Comparison of ENCODE assay signal across 1 cellular context in genomic region chr11:126062679-126063509, GRCh38.
TF ChIP-seq lines count a peak whose summit lies in the region.

TSS of gene CDON (minus strand) at chr11:126062866. CDS start at chr11:126023476, 39,390 bp downstream.

TF ChIP-seq in K562, 482 proteins besides CTCF, POLR2A, EP300 and RAD21 (continued from another document and continues in another):
- TF ChIP-seq ZNF609 (CRISPR knock-in tag; IDR thresholded peaks at IDR 0.05; ENCODE audit: borderline replicate concordance) (no peak), ZFPM2 (CRISPR knock-in tag; IDR thresholded peaks at IDR 0.05) (no peak), ZNF41 (CRISPR knock-in tag; conservative IDR thresholded peaks at IDR 0.05) (no peak), MTA3 (IDR thresholded peaks at IDR 0.05; ENCODE audit: borderline replicate concordance) (peak; percentile 80; the same call in 1 of the 2 replicates), PHF20 (IDR thresholded peaks at IDR 0.05; ENCODE audit: partially characterized antibody) (no peak), CREM (IDR thresholded peaks at IDR 0.05; ENCODE audit: low read depth) (peak; percentile 61), TEAD4 (IDR thresholded peaks at IDR 0.05; ENCODE audit: low read length) (no peak; the same call in 1 of the 2 replicates), TEAD4 (CRISPR knock-in tag; IDR thresholded peaks at IDR 0.05; ENCODE audit: borderline replicate concordance) (no peak), CTBP1 (IDR thresholded peaks at IDR 0.05; ENCODE audit: borderline replicate concordance) (peak; percentile 86; the same call in 1 of the 2 replicates), CBFB (CRISPR knock-in tag; IDR thresholded peaks at IDR 0.05) (no peak), PML (IDR thresholded peaks at IDR 0.05; ENCODE audit: low read length) (no peak), RBM39 (optimal IDR thresholded peaks at IDR 0.05; ENCODE audit: low read depth, low read length) (no peak), BMI1 (IDR thresholded peaks at IDR 0.05; ENCODE audit: low read length) (no peak), C11orf30 (IDR thresholded peaks at IDR 0.05; ENCODE audit: low read depth) (no peak), KDM4B (IDR thresholded peaks at IDR 0.05; ENCODE audit: borderline replicate concordance in 2 of 2, low read depth in 1 of 2) (peak in 1 of 2 experiments; percentile 43; a peak in 1 of 4 replicates), MEF2D (tag; conservative IDR thresholded peaks at IDR 0.05; ENCODE audit: low read depth) (0 out of 2 replicates have a peak, but pooled peaks have one; percentile 41), NFATC3 (IDR thresholded peaks at IDR 0.05) (no peak), ZSCAN32 (CRISPR knock-in tag; IDR thresholded peaks at IDR 0.05) (no peak), EGR1 (conservative IDR thresholded peaks at IDR 0.05) (peak; percentile 69), CBX2 (IDR thresholded peaks at IDR 0.05; ENCODE audit: insufficient read depth, low read length, poor library complexity, severe bottlenecking) (no peak), NR0B1 (IDR thresholded peaks at IDR 0.05; ENCODE audit: partially characterized antibody) (no peak), KLF13 (tag; IDR thresholded peaks at IDR 0.05; ENCODE audit: borderline replicate concordance, low read depth) (0 out of 2 replicates have a peak, but pooled peaks have one; percentile 49), PTBP1 (IDR thresholded peaks at IDR 0.05; ENCODE audit: low read depth, low read length) (no peak), HSF4 (CRISPR knock-in tag; IDR thresholded peaks at IDR 0.05; ENCODE audit: borderline replicate concordance) (no peak), ZNF263 (CRISPR knock-in tag; IDR thresholded peaks at IDR 0.05; ENCODE audit: borderline replicate concordance) (peak; percentile 89), ZNF217 (CRISPR knock-in tag; IDR thresholded peaks at IDR 0.05) (no peak), OTX1 (CRISPR knock-in tag; IDR thresholded peaks at IDR 0.05) (peak; percentile 83; the same call in 1 of the 2 replicates), ZNF77 (CRISPR knock-in tag; IDR thresholded peaks at IDR 0.05) (no peak), ESRRA (IDR thresholded peaks at IDR 0.05; ENCODE audit: borderline replicate concordance, low read depth) (0 out of 2 replicates have a peak, but pooled peaks have one; percentile 19), RBM17 (IDR thresholded peaks at IDR 0.05; ENCODE audit: borderline replicate concordance, low read depth, low read length) (no peak), HNRNPLL (IDR thresholded peaks at IDR 0.05; ENCODE audit: low read depth, low read length, poor library complexity, severe bottlenecking) (peak; percentile 30), TRIM24 (IDR thresholded peaks at IDR 0.05) (peak in 1 of 2 experiments; percentile 80; a peak in 2 of 4 replicates), ZBTB26 (CRISPR knock-in tag; IDR thresholded peaks at IDR 0.05) (no peak; the same call in 1 of the 2 replicates), NFE2 (IDR thresholded peaks at IDR 0.05; ENCODE audit: low read depth) (no peak), GABPA (tag; conservative IDR thresholded peaks at IDR 0.05; ENCODE audit: low read depth) (no peak), PPARD (CRISPR knock-in tag; IDR thresholded peaks at IDR 0.05) (no peak), JUND (IDR thresholded peaks at IDR 0.05; ENCODE audit: borderline replicate concordance, low read depth, low read length) (peak; percentile 96), JUND (tag; IDR thresholded peaks at IDR 0.05; ENCODE audit: borderline replicate concordance, low read depth, low read length) (no peak), GATA2 (CRISPR knock-in tag; IDR thresholded peaks at IDR 0.05) (no peak), L3MBTL2 (IDR thresholded peaks at IDR 0.05) (peak; percentile 83), MYNN (IDR thresholded peaks at IDR 0.05) (no peak), MYNN (CRISPR knock-in tag; IDR thresholded peaks at IDR 0.05) (no peak), FOXK2 (conservative IDR thresholded peaks at IDR 0.05 in 1 of 2, IDR thresholded peaks at IDR 0.05 in 1 of 2; ENCODE audit: low read depth in 2 of 2) (peak in 1 of 2 experiments; percentile 100; a peak in 2 of 4 replicates), THRAP3 (IDR thresholded peaks at IDR 0.05; ENCODE audit: borderline replicate concordance) (no peak), ZNF551 (CRISPR knock-in tag; IDR thresholded peaks at IDR 0.05) (no peak), BRD9 (IDR thresholded peaks at IDR 0.05; ENCODE audit: low read depth, partially characterized antibody) (no peak), HES1 (IDR thresholded peaks at IDR 0.05; ENCODE audit: low read depth) (no peak), SMAD4 (CRISPR knock-in tag; conservative IDR thresholded peaks at IDR 0.05) (0 out of 2 replicates have a peak, but pooled peaks have one; percentile 27), ATF1 (CRISPR knock-in tag; IDR thresholded peaks at IDR 0.05) (no peak), ATF1 (tag; IDR thresholded peaks at IDR 0.05) (peak; percentile 85), MBD1 (CRISPR knock-in tag; IDR thresholded peaks at IDR 0.05) (no peak), EHMT2 (IDR thresholded peaks at IDR 0.05) (no peak), ZNF124 (CRISPR knock-in tag; IDR thresholded peaks at IDR 0.05) (no peak), ZBTB7A (IDR thresholded peaks at IDR 0.05; ENCODE audit: borderline replicate concordance, control insufficient read depth, low read depth, low read length) (no peak; the same call in 1 of the 2 replicates), ZNF384 (IDR thresholded peaks at IDR 0.05; ENCODE audit: low read depth, low read length) (no peak), SREBF2 (CRISPR knock-in tag; IDR thresholded peaks at IDR 0.05) (no peak)
- TF ChIP-seq, protein P1, sequence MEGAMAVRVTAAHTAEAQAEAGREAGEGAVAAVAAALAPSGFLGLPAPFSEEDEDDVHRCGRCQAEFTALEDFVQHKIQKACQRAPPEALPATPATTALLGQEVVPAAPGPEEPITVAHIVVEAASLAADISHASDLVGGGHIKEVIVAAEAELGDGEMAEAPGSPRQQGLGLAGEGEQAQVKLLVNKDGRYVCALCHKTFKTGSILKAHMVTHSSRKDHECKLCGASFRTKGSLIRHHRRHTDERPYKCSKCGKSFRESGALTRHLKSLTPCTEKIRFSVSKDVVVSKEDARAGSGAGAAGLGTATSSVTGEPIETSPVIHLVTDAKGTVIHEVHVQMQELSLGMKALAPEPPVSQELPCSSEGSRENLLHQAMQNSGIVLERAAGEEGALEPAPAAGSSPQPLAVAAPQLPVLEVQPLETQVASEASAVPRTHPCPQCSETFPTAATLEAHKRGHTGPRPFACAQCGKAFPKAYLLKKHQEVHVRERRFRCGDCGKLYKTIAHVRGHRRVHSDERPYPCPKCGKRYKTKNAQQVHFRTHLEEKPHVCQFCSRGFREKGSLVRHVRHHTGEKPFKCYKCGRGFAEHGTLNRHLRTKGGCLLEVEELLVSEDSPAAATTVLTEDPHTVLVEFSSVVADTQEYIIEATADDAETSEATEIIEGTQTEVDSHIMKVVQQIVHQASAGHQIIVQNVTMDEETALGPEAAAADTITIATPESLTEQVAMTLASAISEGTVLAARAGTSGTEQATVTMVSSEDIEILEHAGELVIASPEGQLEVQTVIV (CRISPR knock-in tag; IDR thresholded peaks at IDR 0.05; ENCODE audit: borderline replicate concordance), result no peak
- TF ChIP-seq, protein P2, sequence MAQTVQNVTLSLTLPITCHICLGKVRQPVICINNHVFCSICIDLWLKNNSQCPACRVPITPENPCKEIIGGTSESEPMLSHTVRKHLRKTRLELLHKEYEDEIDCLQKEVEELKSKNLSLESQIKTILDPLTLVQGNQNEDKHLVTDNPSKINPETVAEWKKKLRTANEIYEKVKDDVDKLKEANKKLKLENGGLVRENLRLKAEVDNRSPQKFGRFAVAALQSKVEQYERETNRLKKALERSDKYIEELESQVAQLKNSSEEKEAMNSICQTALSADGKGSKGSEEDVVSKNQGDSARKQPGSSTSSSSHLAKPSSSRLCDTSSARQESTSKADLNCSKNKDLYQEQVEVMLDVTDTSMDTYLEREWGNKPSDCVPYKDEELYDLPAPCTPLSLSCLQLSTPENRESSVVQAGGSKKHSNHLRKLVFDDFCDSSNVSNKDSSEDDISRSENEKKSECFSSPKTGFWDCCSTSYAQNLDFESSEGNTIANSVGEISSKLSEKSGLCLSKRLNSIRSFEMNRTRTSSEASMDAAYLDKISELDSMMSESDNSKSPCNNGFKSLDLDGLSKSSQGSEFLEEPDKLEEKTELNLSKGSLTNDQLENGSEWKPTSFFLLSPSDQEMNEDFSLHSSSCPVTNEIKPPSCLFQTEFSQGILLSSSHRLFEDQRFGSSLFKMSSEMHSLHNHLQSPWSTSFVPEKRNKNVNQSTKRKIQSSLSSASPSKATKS (CRISPR knock-in tag; IDR thresholded peaks at IDR 0.05), result no peak
- TF ChIP-seq, protein P3, sequence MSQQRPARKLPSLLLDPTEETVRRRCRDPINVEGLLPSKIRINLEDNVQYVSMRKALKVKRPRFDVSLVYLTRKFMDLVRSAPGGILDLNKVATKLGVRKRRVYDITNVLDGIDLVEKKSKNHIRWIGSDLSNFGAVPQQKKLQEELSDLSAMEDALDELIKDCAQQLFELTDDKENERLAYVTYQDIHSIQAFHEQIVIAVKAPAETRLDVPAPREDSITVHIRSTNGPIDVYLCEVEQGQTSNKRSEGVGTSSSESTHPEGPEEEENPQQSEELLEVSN (IDR thresholded peaks at IDR 0.05; ENCODE audit: borderline replicate concordance in 1 of 2, extremely low read depth in 1 of 2, insufficient read depth in 1 of 2, insufficient read length in 1 of 2, low read depth in 1 of 2, low read length in 1 of 2, poor library complexity in 1 of 2, severe bottlenecking in 1 of 2), result peak; percentile 72 to 85
- TF ChIP-seq, protein P4, sequence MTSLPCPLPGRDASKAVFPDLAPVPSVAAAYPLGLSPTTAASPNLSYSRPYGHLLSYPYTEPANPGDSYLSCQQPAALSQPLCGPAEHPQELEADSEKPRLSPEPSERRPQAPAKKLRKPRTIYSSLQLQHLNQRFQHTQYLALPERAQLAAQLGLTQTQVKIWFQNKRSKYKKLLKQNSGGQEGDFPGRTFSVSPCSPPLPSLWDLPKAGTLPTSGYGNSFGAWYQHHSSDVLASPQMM (CRISPR knock-in tag; IDR thresholded peaks at IDR 0.05), result no peak
